Comparison of ENCODE assay signal across 8 cellular contexts in genomic region chr5:115815006-115815692, GRCh38. TPM values are rescaled to one million over a fixed set of nuclear protein-coding genes. Genes with fewer than 3 reads are reported as not detected.
DNase-seq lines count a peak whose midpoint lies in the region; ATAC-seq and TF ChIP-seq lines count a peak whose summit lies in the region.
"Had no signal": no experiment of that assay in that cellular context is flagged by ENCODE, and none has a peak within 500 bp of the region (broad histone marks: within the 10 kb centered on the region; RNA-seq: fewer than 3 reads in every experiment).

No MANE protein-coding gene starts in this region.

- no peak overlapping the region for H3K27ac Mint-ChIP-seq in GM23338

- no peak for DNase-seq in GM23338 (ENCODE audit: low spot score)
- no peak for DNase-seq in hepatocyte (ENCODE audit: low spot score)
- no peak for DNase-seq in skeletal muscle cell (ENCODE audit: low read depth)
- no peak for DNase-seq in NCI-H526 (lab: John Stamatoyannopoulos, UW)
- DNase-seq: foreskin keratinocyte had no signal

- no peak for TF ChIP-seq CTCF in GM23338 (conservative IDR thresholded peaks at IDR 0.05; ENCODE audit: low read depth in 2 of 2)
- peak; percentile 31; the same call in 1 of the 2 replicates for TF ChIP-seq CTCF in VCaP (conservative IDR thresholded peaks at IDR 0.05)
- TF ChIP-seq CTCF in hepatocyte (IDR thresholded peaks at IDR 0.05; ENCODE audit: poor library complexity): no peak

- peaks cover 26% of the 10 kb centered on the region for H3K27me3 ChIP-seq in GM23338 (ENCODE audit: insufficient read depth)
- H3K27me3 ChIP-seq in hepatocyte: peaks cover 27% of the 10 kb centered on the region

- peaks cover 20% of the 10 kb centered on the region for H3K27me3 Mint-ChIP-seq in GM23338 (ENCODE audit: insufficient read depth, low read depth, poor library complexity)

- H3K4me1 ChIP-seq in GM23338 (ENCODE audit: insufficient read depth): peaks cover 14% of the 10 kb centered on the region
- peaks cover 9% of the 10 kb centered on the region for H3K4me1 ChIP-seq in hepatocyte (ENCODE audit: insufficient read depth)
- H3K4me1 ChIP-seq: foreskin keratinocyte had no signal

- H3K4me3 ChIP-seq in GM23338 (peak overlapping the region; percentile 88), hepatocyte (peak overlapping the region; percentile 85), skeletal muscle cell (ENCODE audit: low read depth, low read length) (peak overlapping the region; percentile 64)

- H3K4me2 ChIP-seq in GM23338 (peak overlapping the region; percentile 88), hepatocyte (peak overlapping the region; percentile 93)

- peak overlapping the region; percentile 94; the same call in 1 of the 2 replicates for H2AFZ ChIP-seq in GM23338
- H2AFZ ChIP-seq in hepatocyte: peak overlapping the region; percentile 80

- H4K20me1 ChIP-seq in GM23338 (replicated peaks; ENCODE audit: insufficient read depth) (0 out of 2 replicates have a peak, but pooled peaks cover 3% of the 10 kb centered on the region), hepatocyte (ENCODE audit: insufficient read depth, poor library complexity, severe bottlenecking) (no peaks in the 10 kb centered on the region)

- no peak; the same call in 2 of the 3 replicates for ATAC-seq in GM23338
- no peak for ATAC-seq in GM21825 (IDR thresholded peaks at IDR 0.05; ENCODE audit: unreplicated experiment)
- ATAC-seq in HG03439 (IDR thresholded peaks at IDR 0.05; ENCODE audit: unreplicated experiment): no peak

- H3K36me3 ChIP-seq in GM23338 (ENCODE audit: insufficient read depth) (0 out of 2 replicates have a peak, but pooled peaks cover 5% of the 10 kb centered on the region), hepatocyte (replicated peaks; ENCODE audit: insufficient read depth, low read depth) (no peaks in the 10 kb centered on the region)

- H3F3A ChIP-seq in GM23338 (replicated peaks; ENCODE audit: low read depth): no peaks in the 10 kb centered on the region

- no peaks in the 10 kb centered on the region for H3K9me3 Mint-ChIP-seq in GM23338

- H3K4me3 Mint-ChIP-seq in GM23338: peak overlapping the region; percentile 94

- no peaks in the 10 kb centered on the region for H3K9me2 ChIP-seq in GM23338 (ENCODE audit: insufficient read depth)
- no peaks in the 10 kb centered on the region for H3K9me2 ChIP-seq in hepatocyte (replicated peaks; ENCODE audit: insufficient read depth)

- no peak overlapping the region for H3K27ac ChIP-seq in GM23338 (ENCODE audit: low read depth)
- peak overlapping the region; percentile 88 for H3K27ac ChIP-seq in VCaP
- no peak overlapping the region for H3K27ac ChIP-seq in hepatocyte
- H3K27ac ChIP-seq: foreskin keratinocyte had no signal

- peaks cover 31% of the 10 kb centered on the region for H3K4me1 Mint-ChIP-seq in GM23338

- 29% methylated on average over 21 of the region's 21 CpGs for WGBS in hepatocyte (ENCODE audit: low lambda C conversion rate, missing lambda C conversion rate)

- no peaks in the 10 kb centered on the region for H3K9me3 ChIP-seq in hepatocyte (ENCODE audit: low read depth)

- peaks cover 9% of the 10 kb centered on the region; the same call in 1 of the 2 replicates for H3K79me2 ChIP-seq in GM23338 (replicated peaks; ENCODE audit: insufficient read depth)
- H3K79me2 ChIP-seq in hepatocyte: peaks cover 3% of the 10 kb centered on the region

- peaks cover 3% of the 10 kb centered on the region; the same call in 2 of the 3 replicates for H3K36me3 Mint-ChIP-seq in GM23338 (ENCODE audit: low read depth)

TF ChIP-seq in GM23338, 12 proteins besides CTCF, POLR2A, EP300 and RAD21:
- TF ChIP-seq EZH2 (IDR thresholded peaks at IDR 0.05; ENCODE audit: low read depth, unreplicated experiment) (peak; percentile 13), ZNF114 (CRISPR knock-in tag; IDR thresholded peaks at IDR 0.05) (no peak)

RNA-seq across cellular contexts. Expression of gene CDO1, which starts 1.3 kb away (rescaled TPM):
- 21.2 and 29.2 TPM in 2 replicates for total RNA-seq in GM23338 (2014; rRNA removed; shearing (Covaris generic))
- polyA plus RNA-seq in GM23338 (2016; fragmentation: Nextera tagmentation; extraction: Ambion mirVana): 22.7 and 24.5 TPM in 2 replicates
- total RNA-seq in hepatocyte: 29.5 and 29.8 TPM in 2 replicates
- 8.4 and 17.5 TPM in 2 replicates for polyA plus RNA-seq in hepatocyte

RNA-seq across cellular contexts. Expression of gene ATG12, which starts 26.2 kb away (rescaled TPM):
- total RNA-seq in GM23338 (2014; rRNA removed; shearing (Covaris generic)): 52.6 and 60.0 TPM in 2 replicates
- 92.5 and 109 TPM in 2 replicates for polyA plus RNA-seq in GM23338 (2016; fragmentation: Nextera tagmentation; extraction: Ambion mirVana)
- total RNA-seq in hepatocyte: 48.3 and 85.7 TPM in 2 replicates
- 65.3 and 66.0 TPM in 2 replicates for polyA plus RNA-seq in hepatocyte

RNA-seq across cellular contexts. Expression of gene AP3S1, which starts 26.6 kb away (rescaled TPM):
- total RNA-seq in GM23338 (2014; rRNA removed; shearing (Covaris generic)): 232 and 321 TPM in 2 replicates
- polyA plus RNA-seq in GM23338 (2016; fragmentation: Nextera tagmentation; extraction: Ambion mirVana): 135 and 143 TPM in 2 replicates
- total RNA-seq in hepatocyte: 122 and 362 TPM in 2 replicates
- 130 and 148 TPM in 2 replicates for polyA plus RNA-seq in hepatocyte
